In genomic region chr4:153467897-153468262, GRCh38 we compare ENCODE assay signal across 8 cellular contexts. TPM values are rescaled to one million over a fixed set of nuclear protein-coding genes. Genes with fewer than 3 reads are reported as not detected.
A peak's percentile ranks its signal among the peaks of the same experiment; 100 is the strongest.
DNase-seq lines count a peak whose midpoint lies in the region; ATAC-seq and TF ChIP-seq lines count a peak whose summit lies in the region.

No MANE protein-coding gene starts in this region.

- TF ChIP-seq RAD21 in neural cell (conservative IDR thresholded peaks at IDR 0.05), result no peak

- H3K4me3 Mint-ChIP-seq in CD4-positive, alpha-beta T cell, result peak overlapping the region; percentile 98
- peak overlapping the region; percentile 79 for H3K4me3 Mint-ChIP-seq in chondrocyte (ENCODE audit: unreplicated experiment)

- no peaks in the 10 kb centered on the region for H3F3A ChIP-seq in neural cell (ENCODE audit: insufficient read depth, low read length, poor library complexity, severe bottlenecking)

- H3K79me2 ChIP-seq in neural cell (replicated peaks; ENCODE audit: insufficient read depth, low read length), result peaks cover 63% of the 10 kb centered on the region

- no peaks in the 10 kb centered on the region for H3K36me3 ChIP-seq in neural cell (ENCODE audit: insufficient read depth, low read length)

- intact Hi-C loops in CD4-positive, alpha-beta T cell (cut with DNase I, micrococcal nuclease), result loop anchor here (2.0 to 10.0 kb wide), 5 partner anchors 29 to 107 kb away; no protein-coding TSS in a partner anchor

- H3K27me3 ChIP-seq in CD4-positive, alpha-beta T cell (ENCODE audit: control insufficient read depth, insufficient read depth, low read length), result no peaks in the 10 kb centered on the region
- no peaks in the 10 kb centered on the region for H3K27me3 ChIP-seq in neural cell (ENCODE audit: insufficient read depth, low read depth, low read length)

- H4K20me1 ChIP-seq in neural cell (ENCODE audit: insufficient read depth), result no peaks in the 10 kb centered on the region

- H3K4me2 ChIP-seq in neural cell (ENCODE audit: low read length), result peak overlapping the region; percentile 92

- CTCF ChIA-PET in CD4-positive, alpha-beta T cell (lab: Charles Lee), result interaction anchor here (0.5 to 6.4 kb wide), 11 partner anchors 16 to 126 kb away, joined by 3 to 33 read pairs (median 5); partner anchors contain the start of gene MND1

- peak in 1 of 10 experiments; percentile 25 for DNase-seq in CD4-positive, alpha-beta T cell
- DNase-seq in NAMALWA (ENCODE audit: low spot score) (peak; percentile 80), chondrocyte (ENCODE audit: low spot score) (no peak), DMS 273 treated with DMSO at 0.1 percent for 48 hours (lab: John Stamatoyannopoulos, UW) (no peak), omental fat pad (ENCODE audit: low spot score) (no peak), ureter (ENCODE audit: low spot score) (no peak)

- no peak for ATAC-seq in CD4-positive, alpha-beta T cell (ENCODE audit: poor library complexity)
- ATAC-seq in HG03175 (IDR thresholded peaks at IDR 0.05; ENCODE audit: unreplicated experiment) (no peak), omental fat pad (ENCODE audit: low FRiP score) (no peak)

- peak overlapping the region; percentile 87 for H3K27ac ChIP-seq in CD4-positive, alpha-beta T cell (ENCODE audit: low read depth, low read length)
- no peak overlapping the region for H3K27ac ChIP-seq in neural cell (ENCODE audit: low read length)

- H3K4me1 Mint-ChIP-seq in CD4-positive, alpha-beta T cell (ENCODE audit: low read depth), result peaks cover 68% of the 10 kb centered on the region
- H3K4me1 Mint-ChIP-seq in chondrocyte (ENCODE audit: low read depth), result peaks cover 39% of the 10 kb centered on the region

- no peaks in the 10 kb centered on the region for H3K9me3 Mint-ChIP-seq in CD4-positive, alpha-beta T cell
- H3K9me3 Mint-ChIP-seq in chondrocyte (ENCODE audit: low read depth), result no peaks in the 10 kb centered on the region

- peak overlapping the region; percentile 95 for H3K27ac Mint-ChIP-seq in CD4-positive, alpha-beta T cell
- peak overlapping the region; percentile 2 for H3K27ac Mint-ChIP-seq in chondrocyte (ENCODE audit: unreplicated experiment)

- H3K4me3 ChIP-seq in neural cell (ENCODE audit: low read length), result peak overlapping the region; percentile 97

- H3K36me3 Mint-ChIP-seq in CD4-positive, alpha-beta T cell (ENCODE audit: low read depth), result peaks cover 66% of the 10 kb centered on the region
- H3K36me3 Mint-ChIP-seq in chondrocyte (ENCODE audit: low read depth), result no peaks in the 10 kb centered on the region

- H3K9ac ChIP-seq in neural cell (ENCODE audit: low read length), result peak overlapping the region; percentile 84

- no peaks in the 10 kb centered on the region for H3K9me2 ChIP-seq in neural cell (ENCODE audit: insufficient read depth, low read length)

- no peaks in the 10 kb centered on the region for H3K9me3 ChIP-seq in CD4-positive, alpha-beta T cell (ENCODE audit: control insufficient read depth, low read length)
- H3K9me3 ChIP-seq in neural cell (ENCODE audit: low read length), result no peaks in the 10 kb centered on the region

- H2AFZ ChIP-seq in neural cell (ENCODE audit: low read depth, low read length), result no peak overlapping the region

- no peaks in the 10 kb centered on the region for H3K27me3 Mint-ChIP-seq in CD4-positive, alpha-beta T cell
- H3K27me3 Mint-ChIP-seq in chondrocyte (ENCODE audit: low read depth), result no peaks in the 10 kb centered on the region

- TF ChIP-seq CTCF in CD4-positive, alpha-beta T cell (IDR thresholded peaks at IDR 0.05), result no peak
- TF ChIP-seq CTCF in chondrocyte (IDR thresholded peaks at IDR 0.05) (no peak), neural cell (IDR thresholded peaks at IDR 0.05; ENCODE audit: poor library complexity, severe bottlenecking) (no peak), omental fat pad (IDR thresholded peaks at IDR 0.05) (no peak)

- POLR2A ChIA-PET in CD4-positive, alpha-beta T cell (lab: Charles Lee), result interaction anchor here (0.6 to 21.1 kb wide), 26 partner anchors 10 to 217 kb away, joined by 3 to 434 read pairs (median 9); no protein-coding TSS in a partner anchor

- TF ChIP-seq EP300 in neural cell (conservative IDR thresholded peaks at IDR 0.05; ENCODE audit: poor library complexity, severe bottlenecking), result no peak

TF ChIP-seq in neural cell, 6 proteins besides CTCF, POLR2A, EP300 and RAD21:
- TF ChIP-seq TAF1 (IDR thresholded peaks at IDR 0.05; ENCODE audit: low read depth) (no peak), EZH2 (IDR thresholded peaks at IDR 0.05; ENCODE audit: borderline replicate concordance, insufficient read depth, low read length, poor library complexity, severe bottlenecking) (no peak), POLR2AphosphoS5 (IDR thresholded peaks at IDR 0.05) (no peak), MXI1 (conservative IDR thresholded peaks at IDR 0.05; ENCODE audit: poor library complexity, severe bottlenecking) (no peak), SMC3 (conservative IDR thresholded peaks at IDR 0.05; ENCODE audit: poor library complexity) (no peak), REST (IDR thresholded peaks at IDR 0.05; ENCODE audit: borderline replicate concordance) (no peak)

RNA-seq across cellular contexts. Expression of gene TMEM131L, which starts 1.7 kb away (rescaled TPM):
- 100 to 1,000 TPM; 101 to 106 TPM for total RNA-seq in CD4-positive, alpha-beta T cell
- total RNA-seq in chondrocyte (6.6 to 10.2 TPM (median 8.4 TPM) in 3 replicates), omental fat pad (10 to 100 TPM; 17.7 to 43.9 (median 24.8) TPM), ureter (12.1 TPM)
- polyA plus RNA-seq in neural cell, result 11.1 and 14.5 TPM in 2 replicates
- polyA minus RNA-seq in neural cell, result 59.6 and 63.5 TPM in 2 replicates
